Comparison of ENCODE assay signal across 1 cellular context in genomic region chr4:109433281-109434006, GRCh38.
TF ChIP-seq lines count a peak whose summit lies in the region.

SEC24B (plus strand) TSS chr4:109433815; CDS start chr4:109433870, 55 bp downstream.

TF ChIP-seq in WTC11, 78 proteins besides CTCF, POLR2A, EP300 and RAD21 (continued from another document):
- TF ChIP-seq STAT6 (CRISPR knock-in tag; conservative IDR thresholded peaks at IDR 0.05; ENCODE audit: low read depth) (no peak), CREB1 (CRISPR knock-in tag; IDR thresholded peaks at IDR 0.05) (no peak)
TF ChIP-seq in WTC11: peak in this region for 21.
